1 cellular context compared by ENCODE assay signal in genomic region chr7:81333004-81333403, GRCh38.
TF ChIP-seq lines count a peak whose summit lies in the region.

No MANE protein-coding gene starts in this region.

TF ChIP-seq in SK-N-SH treated with all-trans-retinoic acid at 6 μM for 48 hours, 23 proteins besides CTCF, POLR2A, EP300 and RAD21 (continued from another document):
- TF ChIP-seq POU6F1 (CRISPR knock-in tag; IDR thresholded peaks at IDR 0.05; ENCODE audit: borderline replicate concordance, low read depth) (no peak), ZC3H10 (CRISPR knock-in tag; IDR thresholded peaks at IDR 0.05) (no peak), TSHZ2 (CRISPR knock-in tag; IDR thresholded peaks at IDR 0.05) (no peak)
